Comparison of ENCODE assay signal across 18 cellular contexts in genomic region chr13:86892330-86892729, GRCh38.
DNase-seq lines count a peak whose midpoint lies in the region; ATAC-seq, FAIRE-seq and TF ChIP-seq lines count a peak whose summit lies in the region.
"Had no signal": no experiment of that assay in that cellular context is flagged by ENCODE, and none has a peak within 500 bp of the region (broad histone marks: within the 10 kb centered on the region; RNA-seq: fewer than 3 reads in every experiment).

No MANE protein-coding gene starts in this region.

- no peak for TF ChIP-seq RAD21 in IMR-90 (IDR thresholded peaks at IDR 0.05; ENCODE audit: low read length)

- H4K8ac ChIP-seq in IMR-90 (ENCODE audit: low read depth in 2 of 2, low read length in 2 of 2) = no peak overlapping the region

- ATAC-seq in IMR-90 (ENCODE audit: low read depth) (no peak), HG02642 (IDR thresholded peaks at IDR 0.05; ENCODE audit: poor library complexity, unreplicated experiment) (no peak)
- ATAC-seq: GM12878, HCT116, HepG2 had no signal

- in situ Hi-C loops in IMR-90 (cut with MboI; ENCODE audit: low sequenced_read_pairs) = no loop called here

- CTCF ChIA-PET in IMR-90 (lab: Yijun Ruan, JAX) = no interaction called here

- TF ChIP-seq CTCF in IMR-90 (conservative IDR thresholded peaks at IDR 0.05; ENCODE audit: low read depth, low read length) (no peak), astrocyte (IDR thresholded peaks at IDR 0.05; ENCODE audit: insufficient read depth, low read depth, low read length) (no peak), type B pancreatic cell (conservative IDR thresholded peaks at IDR 0.05) (no peak)

- H3K18ac ChIP-seq in IMR-90 (ENCODE audit: low read depth, low read length) = no peak overlapping the region

- H3K23ac ChIP-seq in IMR-90 (ENCODE audit: low read depth, low read length) = no peak overlapping the region

- H3K4ac ChIP-seq in IMR-90 (ENCODE audit: low read depth, low read length) = no peak overlapping the region

- WGBS in IMR-90 (ENCODE audit: extremely low coverage in 2 of 2, insufficient read length in 1 of 2), 2 experiments = no CpG with 5 or more reads among the region's 3 CpGs

- H3K4me1 ChIP-seq in IMR-90 (ENCODE audit: control insufficient read depth, insufficient read depth, low read length) (no peaks in the 10 kb centered on the region), astrocyte (ENCODE audit: insufficient read depth, low read length) (no peaks in the 10 kb centered on the region)
- H3K4me1 ChIP-seq: BLaER1 treated with 17β-estradiol and CSF1 and Interleukin-3, amounts not matched to agents 10 nM and 100 nM had no signal

- H3K36me3 Mint-ChIP-seq in astrocyte (ENCODE audit: low read depth, unreplicated experiment) (no peaks in the 10 kb centered on the region), type B pancreatic cell (no peaks in the 10 kb centered on the region)
- H3K36me3 Mint-ChIP-seq: CD4-positive, CD25-positive, alpha-beta regulatory T cell had no signal

- no peak overlapping the region for H2BK120ac ChIP-seq in IMR-90 (ENCODE audit: low read depth, low read length)

- no peak overlapping the region for H2BK20ac ChIP-seq in IMR-90 (ENCODE audit: low read depth, low read length)

- H3K27me3 ChIP-seq in IMR-90 (ENCODE audit: control insufficient read depth, insufficient read depth, low read length) = no peaks in the 10 kb centered on the region
- H3K27me3 ChIP-seq in astrocyte (ENCODE audit: insufficient read depth, low read length) = no peaks in the 10 kb centered on the region
- H3K27me3 ChIP-seq: BLaER1 treated with 17β-estradiol and CSF1 and Interleukin-3, amounts not matched to agents 10 nM and 100 nM had no signal

- intact Hi-C loops in IMR-90 (cut with micrococcal nuclease) = no loop called here

- H3K4me3 Mint-ChIP-seq in astrocyte (ENCODE audit: unreplicated experiment) (no peak overlapping the region), type B pancreatic cell (no peak overlapping the region)

- no peak overlapping the region for H3K14ac ChIP-seq in IMR-90 (replicated peaks; ENCODE audit: low read depth, low read length)

- no peaks in the 10 kb centered on the region for H3K79me1 ChIP-seq in IMR-90 (ENCODE audit: low read depth in 1 of 2, low read length in 2 of 2)

- H3K9ac ChIP-seq in IMR-90 (ENCODE audit: low read depth, low read length) (no peak overlapping the region), astrocyte (ENCODE audit: low read length) (no peak overlapping the region)
- H3K9ac ChIP-seq: BLaER1 treated with 17β-estradiol and CSF1 and Interleukin-3, amounts not matched to agents 10 nM and 100 nM had no signal

- no peaks in the 10 kb centered on the region for H3K36me3 ChIP-seq in IMR-90 (ENCODE audit: control insufficient read depth, insufficient read depth, low read length)
- no peaks in the 10 kb centered on the region for H3K36me3 ChIP-seq in astrocyte (ENCODE audit: insufficient read depth, low read length)
- H3K36me3 ChIP-seq: BLaER1 treated with 17β-estradiol and CSF1 and Interleukin-3, amounts not matched to agents 10 nM and 100 nM had no signal

- no peaks in the 10 kb centered on the region for H3K9me1 ChIP-seq in IMR-90 (ENCODE audit: insufficient read depth, low read length)

- H3K79me2 ChIP-seq in astrocyte (ENCODE audit: insufficient read depth, low read length) = no peaks in the 10 kb centered on the region

- H2BK15ac ChIP-seq in IMR-90 (ENCODE audit: low read depth, low read length) = no peak overlapping the region

- no peak for FAIRE-seq in astrocyte (lab: Jason Lieb, UNC)
- FAIRE-seq: GM12878, GM18507, HepG2, HTR-8/SVneo had no signal

- POLR2A ChIA-PET in IMR-90 (lab: Charles Lee; ENCODE audit: unreplicated experiment) = no interaction called here

- no peaks in the 10 kb centered on the region for H3K9me3 Mint-ChIP-seq in astrocyte (ENCODE audit: unreplicated experiment)
- H3K9me3 Mint-ChIP-seq in type B pancreatic cell = peaks cover 8% of the 10 kb centered on the region

- no peak overlapping the region for H2BK5ac ChIP-seq in IMR-90 (ENCODE audit: low read depth, low read length, poor library complexity, severe bottlenecking)

- no peak overlapping the region for H2AK5ac ChIP-seq in IMR-90 (ENCODE audit: low read depth, low read length)

- H3K4me3 ChIP-seq in IMR-90 (ENCODE audit: insufficient read depth, low read depth, low read length) = no peak overlapping the region
- H3K4me3 ChIP-seq in astrocyte (ENCODE audit: insufficient read depth, low read depth, low read length) = no peak overlapping the region
- H3K4me3 ChIP-seq: BLaER1 treated with 17β-estradiol and CSF1 and Interleukin-3, amounts not matched to agents 10 nM and 100 nM; GM12878 had no signal

- dilution Hi-C loops in IMR-90 (cut with HindIII; ENCODE audit: low sequenced_read_pairs, unreplicated experiment) = no loop called here

- H3K27ac Mint-ChIP-seq in astrocyte (ENCODE audit: unreplicated experiment) (no peak overlapping the region), type B pancreatic cell (no peak overlapping the region)
- H3K27ac Mint-ChIP-seq: CD4-positive, CD25-positive, alpha-beta regulatory T cell had no signal

- H2AFZ ChIP-seq in IMR-90 (replicated peaks; ENCODE audit: low read length, poor library complexity) (no peak overlapping the region), astrocyte (ENCODE audit: low read depth, low read length) (no peak overlapping the region)

- H3K27me3 Mint-ChIP-seq in astrocyte (ENCODE audit: low read depth, unreplicated experiment) = no peaks in the 10 kb centered on the region
- no peaks in the 10 kb centered on the region for H3K27me3 Mint-ChIP-seq in type B pancreatic cell
- H3K27me3 Mint-ChIP-seq: CD4-positive, CD25-positive, alpha-beta regulatory T cell had no signal

- H3K9me3 ChIP-seq in IMR-90 (ENCODE audit: control insufficient read depth, insufficient read depth, low read length) (no peaks in the 10 kb centered on the region), astrocyte (ENCODE audit: insufficient read depth, low read depth, low read length) (no peaks in the 10 kb centered on the region)
- H3K9me3 ChIP-seq: BLaER1 treated with 17β-estradiol and CSF1 and Interleukin-3, amounts not matched to agents 10 nM and 100 nM had no signal

- no TSS peak for BruUV-seq in IMR-90 (replicated peaks; lab: Mats Ljungman, UMichigan)

- TF ChIP-seq POLR2A in IMR-90 (IDR thresholded peaks at IDR 0.05; ENCODE audit: low read depth, low read length) = no peak

- H4K5ac ChIP-seq in IMR-90 (ENCODE audit: low read depth, low read length) = no peak overlapping the region

- H2AK9ac ChIP-seq in IMR-90 (replicated peaks; ENCODE audit: low read depth, low read length, poor library complexity) = no peak overlapping the region

- H4K91ac ChIP-seq in IMR-90 (ENCODE audit: insufficient read depth, low read depth, low read length) = no peak overlapping the region

- peak; percentile 48 for DNase-seq in Daoy (ENCODE audit: low read depth)
- DNase-seq in IMR-90 = peak; percentile 2
- peak; percentile 22 for DNase-seq in astrocyte (ENCODE audit: low read depth)
- peak; percentile 14 for DNase-seq in iris pigment epithelial cell (ENCODE audit: low read depth)
- DNase-seq in central memory CD4-positive, alpha-beta T cell = no peak
- no peak for DNase-seq in foreskin melanocyte
- no peak for DNase-seq in type B pancreatic cell (ENCODE audit: extremely low spot score, unreplicated experiment)
- DNase-seq: 8988T; ACHN; CD4-positive, CD25-positive, alpha-beta regulatory T cell; DMS53 had no signal

- H3K27ac ChIP-seq in IMR-90 (ENCODE audit: insufficient read depth, low read length) (no peak overlapping the region), astrocyte (ENCODE audit: low read depth, low read length) (no peak overlapping the region)
- H3K27ac ChIP-seq: BLaER1 treated with 17β-estradiol and CSF1 and Interleukin-3, amounts not matched to agents 10 nM and 100 nM had no signal

- peaks cover 7% of the 10 kb centered on the region for H3K4me1 Mint-ChIP-seq in astrocyte (ENCODE audit: low read depth, unreplicated experiment)
- no peaks in the 10 kb centered on the region for H3K4me1 Mint-ChIP-seq in type B pancreatic cell (ENCODE audit: unreplicated experiment)
- H3K4me1 Mint-ChIP-seq: CD4-positive, CD25-positive, alpha-beta regulatory T cell had no signal

- H3K4me2 ChIP-seq in IMR-90 (ENCODE audit: low read depth, low read length) (no peak overlapping the region), astrocyte (ENCODE audit: low read length) (no peak overlapping the region)
- H3K4me2 ChIP-seq: BLaER1 treated with 17β-estradiol and CSF1 and Interleukin-3, amounts not matched to agents 10 nM and 100 nM had no signal

- H3K56ac ChIP-seq in IMR-90 (ENCODE audit: extremely low read depth, insufficient read depth, low read length) = no peak overlapping the region

- H4K20me1 ChIP-seq in IMR-90 (ENCODE audit: insufficient read depth, low read length) = no peaks in the 10 kb centered on the region
- H4K20me1 ChIP-seq in astrocyte (ENCODE audit: insufficient read depth, low read length) = no peaks in the 10 kb centered on the region
- H4K20me1 ChIP-seq: BLaER1 treated with 17β-estradiol and CSF1 and Interleukin-3, amounts not matched to agents 10 nM and 100 nM had no signal

TF ChIP-seq in IMR-90, 13 proteins besides CTCF, POLR2A, EP300 and RAD21 (continues in another document):
- TF ChIP-seq MAZ (IDR thresholded peaks at IDR 0.05; ENCODE audit: borderline replicate concordance, low read depth, low read length) (no peak), ELK1 (IDR thresholded peaks at IDR 0.05; ENCODE audit: borderline replicate concordance, low read depth, low read length) (no peak), RCOR1 (IDR thresholded peaks at IDR 0.05; ENCODE audit: insufficient replicate concordance, low read length) (no peak), USF2 (IDR thresholded peaks at IDR 0.05; ENCODE audit: low read depth, low read length) (no peak), MXI1 (IDR thresholded peaks at IDR 0.05; ENCODE audit: borderline replicate concordance, low read depth, low read length) (no peak), CEBPB (IDR thresholded peaks at IDR 0.05; ENCODE audit: low read depth, low read length) (no peak), SMC3 (IDR thresholded peaks at IDR 0.05; ENCODE audit: low read depth, low read length) (no peak)

Comparison
In these comparisons a context has a peak if more than half of its experiments do, and no peak if none do; other contexts are left out.
1. DNase-seq: peak in Daoy (single experiment), IMR-90 (single experiment), astrocyte (single experiment) and iris pigment epithelial cell (single experiment); none in central memory CD4-positive, alpha-beta T cell (single experiment), foreskin melanocyte (single experiment) and type B pancreatic cell (single experiment).